14 cellular contexts compared by ENCODE assay signal in genomic region chr6:15476631-15477380, GRCh38.
DNase-seq lines count a peak whose midpoint lies in the region; ATAC-seq and TF ChIP-seq lines count a peak whose summit lies in the region.
"Had no signal": no experiment of that assay in that cellular context is flagged by ENCODE, and none has a peak within 500 bp of the region (broad histone marks: within the 10 kb centered on the region; RNA-seq: fewer than 3 reads in every experiment).

No MANE protein-coding gene starts in this region.

- no peaks in the 10 kb centered on the region for H3K27me3 Mint-ChIP-seq in nephron (ENCODE audit: low read depth)

- no peaks in the 10 kb centered on the region for H3K9me2 ChIP-seq in MM.1S (replicated peaks; ENCODE audit: insufficient read depth, low read length)

- peak overlapping the region; percentile 0 to 36 (median 28) for H3K27ac Mint-ChIP-seq in nephron

- H3K36me3 Mint-ChIP-seq in nephron (ENCODE audit: low read depth) = peaks cover 37% of the 10 kb centered on the region

- H2AFZ ChIP-seq in MM.1S (ENCODE audit: low read length) (no peak overlapping the region), fibroblast of lung (ENCODE audit: low read length) (no peak overlapping the region)

- H3K36me3 ChIP-seq in MM.1S (replicated peaks; ENCODE audit: insufficient read depth, low read length) (no peaks in the 10 kb centered on the region), fibroblast of lung (ENCODE audit: control insufficient read depth, insufficient read depth, low read length) (no peaks in the 10 kb centered on the region)

- H3K79me2 ChIP-seq in MM.1S (ENCODE audit: low read length) (peaks cover 33% of the 10 kb centered on the region), fibroblast of lung (ENCODE audit: control insufficient read depth, insufficient read depth, low read length) (no peaks in the 10 kb centered on the region)

- H3K27me3 ChIP-seq in MM.1S (replicated peaks; ENCODE audit: insufficient read depth, low read length) = no peaks in the 10 kb centered on the region
- H3K27me3 ChIP-seq in fibroblast of lung (ENCODE audit: control insufficient read depth, insufficient read depth, low read length) = no peaks in the 10 kb centered on the region

- H3K9me3 Mint-ChIP-seq in nephron = no peaks in the 10 kb centered on the region

- peaks cover 8% of the 10 kb centered on the region; the same call in 1 of the 2 replicates for H3F3A ChIP-seq in MM.1S (ENCODE audit: insufficient read depth, low read length)

- H3K4me2 ChIP-seq in MM.1S (ENCODE audit: low read depth, low read length) (peak overlapping the region; percentile 1; the same call in 1 of the 2 replicates), fibroblast of lung (ENCODE audit: extremely low read depth, insufficient read depth, low read length) (peak overlapping the region; percentile 69)

- H3K4me1 Mint-ChIP-seq in nephron = peaks cover 70% of the 10 kb centered on the region

- DNase-seq in AG09319 (ENCODE audit: extremely low read depth, low read depth) (peak; percentile 45), MM.1S (no peak), fibroblast of lung (ENCODE audit: low read depth in 2 of 2) (peak; percentile 56 to 75), NCI-H2081 treated with DMSO at 0.1 percent for 48 hours (lab: John Stamatoyannopoulos, UW) (no peak)
- no peak for DNase-seq in stimulated activated CD4-positive, alpha-beta T cell treated with anti-CD3 and anti-CD28 coated beads, Interleukin-12 subunit alpha, Interleukin-12 subunit beta, amount 100 ng/mL, for 4 hours
- DNase-seq: anterior cingulate cortex, kidney, NCI-H524 treated with DMSO at 0.1 percent for 48 hours, T-helper 9 cell had no signal

- ATAC-seq in HG02884 (IDR thresholded peaks at IDR 0.05; ENCODE audit: unreplicated experiment) (no peak), HG02678 (IDR thresholded peaks at IDR 0.05; ENCODE audit: unreplicated experiment) (no peak)
- ATAC-seq: GM12878 had no signal

- H3K4me3 ChIP-seq in MM.1S (ENCODE audit: low read length) (no peak overlapping the region), fibroblast of lung (replicated peaks in 1 of 4; ENCODE audit: control extremely low read depth in 1 of 4, insufficient read depth in 1 of 4, low read depth in 3 of 4, low read length in 4 of 4) (peak overlapping the region in 1 of 4 experiments; percentile 3)
- H3K4me3 ChIP-seq: GM12878 had no signal

- H3K9ac ChIP-seq in MM.1S (ENCODE audit: low read length) = no peak overlapping the region
- H3K9ac ChIP-seq in fibroblast of lung (ENCODE audit: insufficient read depth, low read length) = no peak overlapping the region

- H3K27ac ChIP-seq in MM.1S (ENCODE audit: low read length) (no peak overlapping the region), fibroblast of lung (ENCODE audit: insufficient read depth, low read length) (peak overlapping the region; percentile 44)
- H3K27ac ChIP-seq: RWPE1 had no signal

- H3K9me3 ChIP-seq in MM.1S (replicated peaks; ENCODE audit: insufficient read depth, low read length) (no peaks in the 10 kb centered on the region), fibroblast of lung (ENCODE audit: control insufficient read depth, insufficient read depth, low read depth, low read length) (no peaks in the 10 kb centered on the region)

- peaks cover 24% of the 10 kb centered on the region for H3K4me1 ChIP-seq in MM.1S (ENCODE audit: low read length)
- peaks cover 22% of the 10 kb centered on the region for H3K4me1 ChIP-seq in fibroblast of lung (ENCODE audit: control insufficient read depth, extremely low read depth, insufficient read depth, low read length)

- H4K20me1 ChIP-seq in MM.1S (ENCODE audit: insufficient read depth, low read length) (no peaks in the 10 kb centered on the region), fibroblast of lung (ENCODE audit: control insufficient read depth, extremely low read depth, insufficient read depth, low read length) (no peaks in the 10 kb centered on the region)

- H3K4me3 Mint-ChIP-seq in nephron = no peak overlapping the region

- TF ChIP-seq CTCF in AG09319 (IDR thresholded peaks at IDR 0.05; ENCODE audit: low read depth, low read length) (no peak), MM.1S (IDR thresholded peaks at IDR 0.05; ENCODE audit: low read length) (no peak), fibroblast of lung (conservative IDR thresholded peaks at IDR 0.05 in 1 of 2, IDR thresholded peaks at IDR 0.05 in 1 of 2; ENCODE audit: low read depth in 1 of 2, low read length in 2 of 2) (no peak), nephron (IDR thresholded peaks at IDR 0.05; ENCODE audit: unreplicated experiment in 3 of 3) (no peak)

Comparison
In these comparisons a context has a peak if more than half of its experiments do, and no peak if none do; other contexts are left out.
1. DNase-seq: peak in AG09319 (single experiment) and fibroblast of lung (2 of 2); none in MM.1S (single experiment), NCI-H2081 treated with DMSO at 0.1 percent for 48 hours (single experiment) and stimulated activated CD4-positive, alpha-beta T cell treated with anti-CD3 and anti-CD28 coated beads, Interleukin-12 subunit alpha, Interleukin-12 subunit beta, amount 100 ng/mL, for 4 hours (single experiment).